Comparison of ENCODE assay signal across 11 cellular contexts in the genomic region with DNA sequence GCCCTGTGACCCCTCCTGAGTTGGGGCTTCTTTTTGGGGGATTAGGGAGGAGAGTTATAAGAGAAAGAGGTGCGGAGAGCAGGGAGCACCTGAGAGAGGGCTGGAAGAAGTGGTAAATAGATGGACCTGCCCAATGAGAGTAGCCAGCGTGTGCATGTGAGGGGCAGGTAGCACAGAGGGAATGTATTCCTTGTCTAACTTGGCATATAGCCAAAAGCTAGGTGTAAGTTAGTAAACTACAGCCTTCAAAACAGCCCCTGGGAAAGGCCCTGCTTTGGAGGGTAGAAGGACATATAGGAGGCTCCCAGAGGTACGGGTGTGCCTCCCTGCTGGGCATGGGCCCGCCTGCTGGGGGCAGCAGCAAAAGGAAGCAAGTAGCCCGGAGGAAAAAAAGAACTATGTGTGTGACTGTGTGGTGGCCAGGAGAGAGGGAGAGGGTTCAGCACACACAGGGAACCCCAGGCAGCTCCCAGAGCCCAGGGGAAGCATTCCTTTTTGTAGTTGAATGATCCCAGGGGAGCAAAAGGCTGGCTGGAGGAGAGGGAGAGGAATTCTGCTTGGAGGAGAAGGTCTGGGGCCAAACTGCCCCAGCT. TPM values are rescaled to one million over a fixed set of nuclear protein-coding genes. Genes with fewer than 3 reads are reported as not detected.
DNase-seq lines count a peak whose midpoint lies in the region; ATAC-seq and TF ChIP-seq lines count a peak whose summit lies in the region.
"Had no signal": no experiment of that assay in that cellular context is flagged by ENCODE, and none has a peak within 500 bp of the region (broad histone marks: within the 10 kb centered on the region; RNA-seq: fewer than 3 reads in every experiment).

No MANE protein-coding gene starts in this region.

- no peak for ATAC-seq in natural killer cell treated with Interleukin-12 subunit alpha and Interleukin-12 subunit beta and Interleukin-15 and Interleukin-18, amount 100 ng/mL, for 72 hours
- ATAC-seq in natural killer cell (no peak), left colon (peak; percentile 50), GM21717 (IDR thresholded peaks at IDR 0.05; ENCODE audit: unreplicated experiment) (no peak), GM18505 (IDR thresholded peaks at IDR 0.05; ENCODE audit: unreplicated experiment) (no peak)

- H3K27me3 ChIP-seq in SJCRH30: no peaks in the 10 kb centered on the region

- H3K27ac Mint-ChIP-seq in natural killer cell treated with Interleukin-12 subunit alpha and Interleukin-12 subunit beta and Interleukin-15 and Interleukin-18, amount 100 ng/mL, for 72 hours: peak overlapping the region in 1 of 2 donors; percentile 24
- H3K27ac Mint-ChIP-seq in natural killer cell: no peak overlapping the region
- H3K27ac Mint-ChIP-seq in activated CD4-positive, alpha-beta T cell treated with anti-CD3 and anti-CD28 coated beads, Interleukin-2, amount 10 ng/mL, durations not matched to agents 7 days and 5 days: no peak overlapping the region
- H3K27ac Mint-ChIP-seq: activated CD4-positive, alpha-beta memory T cell treated with anti-CD3 and anti-CD28 coated beads, Interleukin-2, amount 10 ng/mL, durations not matched to agents 7 days and 5 days had no signal

- POLR2A ChIA-PET in activated CD4-positive, alpha-beta T cell treated with anti-CD3 and anti-CD28 coated beads, Interleukin-2, amount 10 ng/mL, durations not matched to agents 7 days and 5 days (lab: Charles Lee): no interaction called here

- H3K27me3 Mint-ChIP-seq in natural killer cell treated with Interleukin-12 subunit alpha and Interleukin-12 subunit beta and Interleukin-15 and Interleukin-18, amount 100 ng/mL, for 72 hours: peaks cover 0 to 3% of the 10 kb centered on the region in 2 donors
- peaks cover 0 to 8% of the 10 kb centered on the region in 2 donors for H3K27me3 Mint-ChIP-seq in natural killer cell (ENCODE audit: low read depth in 2 of 2)
- H3K27me3 Mint-ChIP-seq in activated CD4-positive, alpha-beta T cell treated with anti-CD3 and anti-CD28 coated beads, Interleukin-2, amount 10 ng/mL, durations not matched to agents 7 days and 5 days: peaks cover 2% of the 10 kb centered on the region

- no peak overlapping the region for H3K4me3 Mint-ChIP-seq in natural killer cell treated with Interleukin-12 subunit alpha and Interleukin-12 subunit beta and Interleukin-15 and Interleukin-18, amount 100 ng/mL, for 72 hours
- no peak overlapping the region for H3K4me3 Mint-ChIP-seq in natural killer cell
- no peak overlapping the region for H3K4me3 Mint-ChIP-seq in activated CD4-positive, alpha-beta T cell treated with anti-CD3 and anti-CD28 coated beads, Interleukin-2, amount 10 ng/mL, durations not matched to agents 7 days and 5 days
- H3K4me3 Mint-ChIP-seq: activated CD4-positive, alpha-beta memory T cell treated with anti-CD3 and anti-CD28 coated beads, Interleukin-2, amount 10 ng/mL, durations not matched to agents 7 days and 5 days; CD4-positive, alpha-beta memory T cell had no signal

- peak overlapping the region; percentile 24 for H3K4me3 ChIP-seq in SJCRH30

- H3K36me3 Mint-ChIP-seq in natural killer cell treated with Interleukin-12 subunit alpha and Interleukin-12 subunit beta and Interleukin-15 and Interleukin-18, amount 100 ng/mL, for 72 hours: no peaks in the 10 kb centered on the region
- H3K36me3 Mint-ChIP-seq in natural killer cell: no peaks in the 10 kb centered on the region
- H3K36me3 Mint-ChIP-seq in activated CD4-positive, alpha-beta T cell treated with anti-CD3 and anti-CD28 coated beads, Interleukin-2, amount 10 ng/mL, durations not matched to agents 7 days and 5 days (ENCODE audit: low read depth): no peaks in the 10 kb centered on the region
- H3K36me3 Mint-ChIP-seq: CD4-positive, alpha-beta memory T cell had no signal

- peaks cover 65% of the 10 kb centered on the region for H3K4me1 ChIP-seq in SJCRH30

- CTCF ChIA-PET in activated CD4-positive, alpha-beta T cell treated with anti-CD3 and anti-CD28 coated beads, Interleukin-2, amount 10 ng/mL, durations not matched to agents 7 days and 5 days (lab: Charles Lee): interaction anchor here (0.6 to 1.5 kb wide), 3 partner anchors 13 to 731 kb away, joined by 3 read pairs; no protein-coding TSS in a partner anchor

- peaks cover 3% of the 10 kb centered on the region; the same call in 1 of the 2 replicates for H3K36me3 ChIP-seq in SJCRH30

- TF ChIP-seq POLR2A in GM18505 (IDR thresholded peaks at IDR 0.05; ENCODE audit: borderline replicate concordance, extremely low read depth, insufficient read depth, insufficient read length) (no peak), erythroblast (IDR thresholded peaks at IDR 0.05; ENCODE audit: low read length) (no peak)

- intact Hi-C loops in natural killer cell (cut with micrococcal nuclease) (no loop called here), left colon (cut with DNase I, micrococcal nuclease) (no loop called here)

- H3K4me1 Mint-ChIP-seq in natural killer cell treated with Interleukin-12 subunit alpha and Interleukin-12 subunit beta and Interleukin-15 and Interleukin-18, amount 100 ng/mL, for 72 hours (ENCODE audit: low read depth in 2 of 2): peaks cover 20 to 35% of the 10 kb centered on the region in 2 donors
- H3K4me1 Mint-ChIP-seq in natural killer cell: peaks cover 40 to 46% of the 10 kb centered on the region in 2 donors
- H3K4me1 Mint-ChIP-seq in activated CD4-positive, alpha-beta T cell treated with anti-CD3 and anti-CD28 coated beads, Interleukin-2, amount 10 ng/mL, durations not matched to agents 7 days and 5 days: peaks cover 11% of the 10 kb centered on the region

- no peaks in the 10 kb centered on the region for H3K9me3 ChIP-seq in SJCRH30 (replicated peaks)

- peak overlapping the region; percentile 73 for H3K27ac ChIP-seq in SJCRH30

- DNase-seq in natural killer cell treated with Interleukin-12 subunit alpha and Interleukin-12 subunit beta and Interleukin-15 and Interleukin-18, amount 100 ng/mL, for 72 hours (ENCODE audit: low spot score): peak; percentile 20
- DNase-seq in natural killer cell (no peak), SJCRH30 (peak; percentile 75 to 82), left colon (no peak), erythroblast (lab: John Stamatoyannopoulos, UW) (no peak)
- DNase-seq in activated CD4-positive, alpha-beta T cell treated with anti-CD3 and anti-CD28 coated beads, Interleukin-2, amount 10 ng/mL, durations not matched to agents 7 days and 5 days: no peak
- DNase-seq: activated CD4-positive, alpha-beta memory T cell treated with anti-CD3 and anti-CD28 coated beads, Interleukin-2, amount 10 ng/mL, durations not matched to agents 7 days and 5 days; CD4-positive, alpha-beta memory T cell; stimulated activated CD4-positive, alpha-beta T cell treated with anti-CD3 and anti-CD28 coated beads, Interleukin-4, amount 100 ng/mL, for 1 hour had no signal

- H3K9me3 Mint-ChIP-seq in natural killer cell treated with Interleukin-12 subunit alpha and Interleukin-12 subunit beta and Interleukin-15 and Interleukin-18, amount 100 ng/mL, for 72 hours: no peaks in the 10 kb centered on the region
- H3K9me3 Mint-ChIP-seq in natural killer cell: no peaks in the 10 kb centered on the region
- H3K9me3 Mint-ChIP-seq in activated CD4-positive, alpha-beta T cell treated with anti-CD3 and anti-CD28 coated beads, Interleukin-2, amount 10 ng/mL, durations not matched to agents 7 days and 5 days: no peaks in the 10 kb centered on the region
- H3K9me3 Mint-ChIP-seq: activated CD4-positive, alpha-beta memory T cell treated with anti-CD3 and anti-CD28 coated beads, Interleukin-2, amount 10 ng/mL, durations not matched to agents 7 days and 5 days had no signal

- TF ChIP-seq CTCF in natural killer cell (IDR thresholded peaks at IDR 0.05): no peak

RNA-seq across cellular contexts. Expression of gene TCF7L1, which starts 48.0 kb away (rescaled TPM):
- under 1 TPM in 1 of 2 donors, not detected in 1; 0.14 TPM for total RNA-seq in natural killer cell treated with Interleukin-12 subunit alpha and Interleukin-12 subunit beta and Interleukin-15 and Interleukin-18, amount 100 ng/mL, for 72 hours
- not detected for total RNA-seq in natural killer cell
- 8.5 and 9.2 TPM in 2 replicates for total RNA-seq in SJCRH30 (2014; rRNA removed; shearing (Covaris generic))
- 1 to 10 TPM; 2.0 to 3.9 TPM for total RNA-seq in left colon
- not detected for total RNA-seq in activated CD4-positive, alpha-beta T cell treated with anti-CD3 and anti-CD28 coated beads, Interleukin-2, amount 10 ng/mL, durations not matched to agents 7 days and 5 days
- total RNA-seq: CD4-positive, alpha-beta memory T cell had no signal

Comparison
In these comparisons a context has a peak if more than half of its experiments do, and no peak if none do; other contexts are left out.
1. DNase-seq: peak in natural killer cell treated with Interleukin-12 subunit alpha and Interleukin-12 subunit beta and Interleukin-15 and Interleukin-18, amount 100 ng/mL, for 72 hours (single experiment) and SJCRH30 (2 of 2); none in natural killer cell (single experiment), left colon (0 of 2), erythroblast (0 of 2) and activated CD4-positive, alpha-beta T cell treated with anti-CD3 and anti-CD28 coated beads, Interleukin-2, amount 10 ng/mL, durations not matched to agents 7 days and 5 days (single experiment).